ENCODE assay signal across 15 cellular contexts in genomic region chr1:244904119-244904518, GRCh38. TPM values are rescaled to one million over a fixed set of nuclear protein-coding genes. Genes with fewer than 3 reads are reported as not detected.
DNase-seq lines count a peak whose midpoint lies in the region; ATAC-seq and TF ChIP-seq lines count a peak whose summit lies in the region.
"Had no signal": no experiment of that assay in that cellular context is flagged by ENCODE, and none has a peak within 500 bp of the region (broad histone marks: within the 10 kb centered on the region; RNA-seq: fewer than 3 reads in every experiment).

No MANE protein-coding gene starts in this region.

- TF ChIP-seq CTCF in HEK293 (tag by site-specific recombination; IDR thresholded peaks at IDR 0.05) (no peak), fibroblast of villous mesenchyme (IDR thresholded peaks at IDR 0.05; ENCODE audit: insufficient read depth, low read depth, low read length) (no peak)

- no peaks in the 10 kb centered on the region for H3K36me3 Mint-ChIP-seq in activated naive CD8-positive, alpha-beta T cell treated with anti-CD3 and anti-CD28 coated beads, Interleukin-2, amount 10 ng/mL, durations not matched to agents 7 days and 5 days
- no peaks in the 10 kb centered on the region for H3K36me3 Mint-ChIP-seq in activated naive CD8-positive, alpha-beta T cell treated with anti-CD3 and anti-CD28 coated beads, Interleukin-2, amount 50 U/mL, for 24 hours (ENCODE audit: low read depth)
- no peaks in the 10 kb centered on the region for H3K36me3 Mint-ChIP-seq in naive thymus-derived CD8-positive, alpha-beta T cell
- H3K36me3 Mint-ChIP-seq in activated CD4-positive, alpha-beta T cell treated with anti-CD3 and anti-CD28 coated beads, Interleukin-2, amount 10 ng/mL, durations not matched to agents 7 days and 5 days (ENCODE audit: low read depth) = no peaks in the 10 kb centered on the region
- H3K36me3 Mint-ChIP-seq: CD8-positive, alpha-beta memory T cell had no signal

- peaks cover 2% of the 10 kb centered on the region for H3K27me3 Mint-ChIP-seq in activated naive CD8-positive, alpha-beta T cell treated with anti-CD3 and anti-CD28 coated beads, Interleukin-2, amount 10 ng/mL, durations not matched to agents 7 days and 5 days
- no peaks in the 10 kb centered on the region for H3K27me3 Mint-ChIP-seq in activated naive CD8-positive, alpha-beta T cell treated with anti-CD3 and anti-CD28 coated beads, Interleukin-2, amount 50 U/mL, for 24 hours
- H3K27me3 Mint-ChIP-seq in naive thymus-derived CD8-positive, alpha-beta T cell = no peaks in the 10 kb centered on the region
- no peaks in the 10 kb centered on the region for H3K27me3 Mint-ChIP-seq in activated CD4-positive, alpha-beta T cell treated with anti-CD3 and anti-CD28 coated beads, Interleukin-2, amount 10 ng/mL, durations not matched to agents 7 days and 5 days

- H3K9me3 ChIP-seq in HEK293 (ENCODE audit: control insufficient read depth, insufficient read depth, low read depth, low read length) = no peaks in the 10 kb centered on the region
- H3K9me3 ChIP-seq: BLaER1, Caco-2 had no signal

- ATAC-seq in activated naive CD8-positive, alpha-beta T cell treated with anti-CD3 and anti-CD28 coated beads, Interleukin-2, amount 10 ng/mL, durations not matched to agents 7 days and 5 days (ENCODE audit: low read depth) = no peak
- ATAC-seq in activated naive CD8-positive, alpha-beta T cell treated with anti-CD3 and anti-CD28 coated beads, Interleukin-2, amount 50 U/mL, for 24 hours = no peak
- no peak for ATAC-seq in naive thymus-derived CD8-positive, alpha-beta T cell
- no peak for ATAC-seq in HG03108 (IDR thresholded peaks at IDR 0.05; ENCODE audit: unreplicated experiment)

- no peaks in the 10 kb centered on the region for H3K4me1 ChIP-seq in HEK293 (ENCODE audit: control insufficient read depth, insufficient read depth, low read length)
- H3K4me1 ChIP-seq: BLaER1, Caco-2 had no signal

- CTCF ChIA-PET in HEK293 (lab: Yijun Ruan, JAX) = no interaction called here
- CTCF ChIA-PET in activated CD4-positive, alpha-beta T cell treated with anti-CD3 and anti-CD28 coated beads, Interleukin-2, amount 10 ng/mL, durations not matched to agents 7 days and 5 days (lab: Charles Lee) = interaction anchor here (0.6 kb wide), 1 partner anchor 105 kb away, joined by 4 read pairs; no protein-coding TSS in a partner anchor

- H3K4me3 ChIP-seq in HEK293 (ENCODE audit: low read depth, low read length) (no peak overlapping the region), fibroblast of villous mesenchyme (ENCODE audit: low read depth, low read length) (peak overlapping the region; percentile 67)
- H3K4me3 ChIP-seq: BLaER1 had no signal

- no peak overlapping the region for H3K27ac ChIP-seq in HEK293 (ENCODE audit: extremely low read depth, low read depth, low read length)
- H3K27ac ChIP-seq: BLaER1 had no signal

- H3K36me3 ChIP-seq in HEK293 (ENCODE audit: control insufficient read depth in 2 of 2, insufficient read depth in 1 of 2, low read length in 2 of 2) = no peaks in the 10 kb centered on the region
- H3K36me3 ChIP-seq: BLaER1 had no signal

- no peaks in the 10 kb centered on the region for H3K4me1 Mint-ChIP-seq in activated naive CD8-positive, alpha-beta T cell treated with anti-CD3 and anti-CD28 coated beads, Interleukin-2, amount 10 ng/mL, durations not matched to agents 7 days and 5 days
- peaks cover 8% of the 10 kb centered on the region for H3K4me1 Mint-ChIP-seq in activated naive CD8-positive, alpha-beta T cell treated with anti-CD3 and anti-CD28 coated beads, Interleukin-2, amount 50 U/mL, for 24 hours
- no peaks in the 10 kb centered on the region for H3K4me1 Mint-ChIP-seq in naive thymus-derived CD8-positive, alpha-beta T cell
- no peaks in the 10 kb centered on the region for H3K4me1 Mint-ChIP-seq in activated CD4-positive, alpha-beta T cell treated with anti-CD3 and anti-CD28 coated beads, Interleukin-2, amount 10 ng/mL, durations not matched to agents 7 days and 5 days
- H3K4me1 Mint-ChIP-seq: CD8-positive, alpha-beta memory T cell had no signal

- peak overlapping the region; percentile 36 for H3K27ac Mint-ChIP-seq in activated naive CD8-positive, alpha-beta T cell treated with anti-CD3 and anti-CD28 coated beads, Interleukin-2, amount 10 ng/mL, durations not matched to agents 7 days and 5 days
- no peak overlapping the region for H3K27ac Mint-ChIP-seq in activated naive CD8-positive, alpha-beta T cell treated with anti-CD3 and anti-CD28 coated beads, Interleukin-2, amount 50 U/mL, for 24 hours
- H3K27ac Mint-ChIP-seq in naive thymus-derived CD8-positive, alpha-beta T cell = peak overlapping the region in 2 of 10 donors; percentile 25 to 67
- H3K27ac Mint-ChIP-seq in activated CD4-positive, alpha-beta T cell treated with anti-CD3 and anti-CD28 coated beads, Interleukin-2, amount 10 ng/mL, durations not matched to agents 7 days and 5 days = no peak overlapping the region
- H3K27ac Mint-ChIP-seq: HFFc6 had no signal

- POLR2A ChIA-PET in activated naive CD8-positive, alpha-beta T cell treated with anti-CD3 and anti-CD28 coated beads, Interleukin-2, amount 10 ng/mL, durations not matched to agents 7 days and 5 days (lab: Charles Lee) = no interaction called here
- POLR2A ChIA-PET in HEK293 (lab: Yijun Ruan, JAX) = no interaction called here
- POLR2A ChIA-PET in naive thymus-derived CD8-positive, alpha-beta T cell (lab: Charles Lee) = no interaction called here
- POLR2A ChIA-PET in activated CD4-positive, alpha-beta T cell treated with anti-CD3 and anti-CD28 coated beads, Interleukin-2, amount 10 ng/mL, durations not matched to agents 7 days and 5 days (lab: Charles Lee) = no interaction called here

- H3K9me3 Mint-ChIP-seq in activated naive CD8-positive, alpha-beta T cell treated with anti-CD3 and anti-CD28 coated beads, Interleukin-2, amount 10 ng/mL, durations not matched to agents 7 days and 5 days = no peaks in the 10 kb centered on the region
- H3K9me3 Mint-ChIP-seq in activated naive CD8-positive, alpha-beta T cell treated with anti-CD3 and anti-CD28 coated beads, Interleukin-2, amount 50 U/mL, for 24 hours = no peaks in the 10 kb centered on the region
- H3K9me3 Mint-ChIP-seq in naive thymus-derived CD8-positive, alpha-beta T cell = no peaks in the 10 kb centered on the region
- no peaks in the 10 kb centered on the region for H3K9me3 Mint-ChIP-seq in activated CD4-positive, alpha-beta T cell treated with anti-CD3 and anti-CD28 coated beads, Interleukin-2, amount 10 ng/mL, durations not matched to agents 7 days and 5 days
- H3K9me3 Mint-ChIP-seq: CD8-positive, alpha-beta memory T cell; HFFc6 had no signal

- DNase-seq in activated naive CD8-positive, alpha-beta T cell treated with anti-CD3 and anti-CD28 coated beads, Interleukin-2, amount 10 ng/mL, durations not matched to agents 7 days and 5 days = no peak
- DNase-seq in activated naive CD8-positive, alpha-beta T cell treated with anti-CD3 and anti-CD28 coated beads, Interleukin-2, amount 50 U/mL, for 24 hours = no peak
- DNase-seq in fibroblast of villous mesenchyme (ENCODE audit: low read depth) = peak; percentile 54
- no peak for DNase-seq in naive thymus-derived CD8-positive, alpha-beta T cell
- no peak for DNase-seq in activated CD4-positive, alpha-beta T cell treated with anti-CD3 and anti-CD28 coated beads, Interleukin-2, amount 10 ng/mL, durations not matched to agents 7 days and 5 days
- DNase-seq: 8988T; AML-193; Caco-2; CD8-positive, alpha-beta memory T cell; DMS53; HFFc6; KBM-7 had no signal

- no peak overlapping the region for H3K4me3 Mint-ChIP-seq in activated naive CD8-positive, alpha-beta T cell treated with anti-CD3 and anti-CD28 coated beads, Interleukin-2, amount 10 ng/mL, durations not matched to agents 7 days and 5 days
- no peak overlapping the region for H3K4me3 Mint-ChIP-seq in activated naive CD8-positive, alpha-beta T cell treated with anti-CD3 and anti-CD28 coated beads, Interleukin-2, amount 50 U/mL, for 24 hours
- H3K4me3 Mint-ChIP-seq in naive thymus-derived CD8-positive, alpha-beta T cell = no peak overlapping the region
- H3K4me3 Mint-ChIP-seq in activated CD4-positive, alpha-beta T cell treated with anti-CD3 and anti-CD28 coated beads, Interleukin-2, amount 10 ng/mL, durations not matched to agents 7 days and 5 days = no peak overlapping the region
- H3K4me3 Mint-ChIP-seq: CD8-positive, alpha-beta memory T cell; HFFc6 had no signal

TF ChIP-seq in HEK293, 187 proteins besides CTCF, POLR2A, EP300 and RAD21 (continues in another document):
- TF ChIP-seq ZNF280C (tag by site-specific recombination; IDR thresholded peaks at IDR 0.05) = no peak

RNA-seq across cellular contexts. Expression of gene HNRNPU, which starts 39.8 kb away (rescaled TPM):
- 100 to 1,000 TPM; 388 to 398 TPM for total RNA-seq in activated naive CD8-positive, alpha-beta T cell treated with anti-CD3 and anti-CD28 coated beads, Interleukin-2, amount 10 ng/mL, durations not matched to agents 7 days and 5 days
- total RNA-seq in fibroblast of villous mesenchyme = 209 and 324 TPM in 2 replicates
- total RNA-seq in naive thymus-derived CD8-positive, alpha-beta T cell = 100 to 1,000 TPM; 395 to 403 TPM
- polyA plus RNA-seq in naive thymus-derived CD8-positive, alpha-beta T cell = 100 to 1,000 TPM; 179 to 392 (median 281) TPM
- total RNA-seq in activated CD4-positive, alpha-beta T cell treated with anti-CD3 and anti-CD28 coated beads, Interleukin-2, amount 10 ng/mL, durations not matched to agents 7 days and 5 days = 100 to 1,000 TPM; 425 to 469 TPM
